In the genomic region with DNA sequence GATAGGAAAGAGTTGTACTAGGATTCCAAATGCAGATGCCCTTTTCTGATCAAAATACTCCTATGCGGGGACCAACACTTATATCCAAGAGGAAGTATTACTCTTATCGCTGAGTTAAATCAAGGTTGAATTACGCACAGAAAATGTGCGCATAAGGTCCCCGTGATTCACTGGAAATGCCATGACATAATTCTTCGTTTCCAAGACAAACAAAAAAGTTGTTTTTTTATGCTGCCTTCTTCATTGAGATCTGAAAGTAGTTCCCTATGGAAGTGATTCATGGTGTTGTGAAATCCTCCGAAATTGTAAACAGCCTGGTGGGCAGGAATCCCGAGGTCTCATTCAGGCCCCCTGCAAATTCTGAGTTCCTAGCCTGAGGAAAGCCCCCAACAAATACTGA, we compare ENCODE assay signal across 18 cellular contexts.
DNase-seq lines count a peak whose midpoint lies in the region; ATAC-seq, FAIRE-seq and TF ChIP-seq lines count a peak whose summit lies in the region.
"Had no signal": no experiment of that assay in that cellular context is flagged by ENCODE, and none has a peak within 500 bp of the region (broad histone marks: within the 10 kb centered on the region; RNA-seq: fewer than 3 reads in every experiment).

No MANE protein-coding gene starts in this region.

- H3K27me3 ChIP-seq in mesenchymal stem cell (ENCODE audit: control insufficient read depth in 1 of 2, insufficient read depth in 1 of 2, low read length in 2 of 2) (no peaks in the 10 kb centered on the region), WERI-Rb-1 (ENCODE audit: insufficient read depth, low read depth, severe bottlenecking) (no peaks in the 10 kb centered on the region)
- H3K27me3 ChIP-seq: BE2C had no signal

- no peak overlapping the region for H2BK15ac ChIP-seq in mesenchymal stem cell (ENCODE audit: low read depth, poor library complexity, severe bottlenecking)

- H2BK12ac ChIP-seq in mesenchymal stem cell (ENCODE audit: low read length in 2 of 2) = no peak overlapping the region

- DNase-seq in AG09319 (ENCODE audit: extremely low read depth, low read depth) = peak; percentile 74
- peak; percentile 90 for DNase-seq in LHCN-M2 (ENCODE audit: low read depth)
- peak; percentile 97 for DNase-seq in choroid plexus epithelial cell (ENCODE audit: low read depth)
- DNase-seq in mesenchymal stem cell = peak; percentile 94
- DNase-seq in WERI-Rb-1 = no peak
- DNase-seq in frontal cortex (ENCODE audit: low spot score in 2 of 2) = no peak
- DNase-seq in NK-92 (lab: John Stamatoyannopoulos, UW; ENCODE audit: unreplicated experiment) = no peak
- DNase-seq: activated CD4-positive, alpha-beta T cell treated with anti-CD3 and anti-CD28 coated beads for 48 hours; BE2C; DMS79; NCI-H1092; NCI-H446 treated with DMSO at 0.1 percent for 48 hours had no signal

- H2AFZ ChIP-seq in mesenchymal stem cell (ENCODE audit: low read depth, low read length) = no peak overlapping the region
- H2AFZ ChIP-seq: PC-9 had no signal

- H2BK120ac ChIP-seq in mesenchymal stem cell (ENCODE audit: low read depth, low read length) = no peak overlapping the region

- H3K23ac ChIP-seq in mesenchymal stem cell (ENCODE audit: low read length in 2 of 2) = no peak overlapping the region

- FAIRE-seq in frontal cortex (lab: Jason Lieb, UNC) = no peak
- FAIRE-seq: urothelium cell line had no signal

- H3K79me1 ChIP-seq in mesenchymal stem cell (replicated peaks; ENCODE audit: low read length, poor library complexity, severe bottlenecking) = no peaks in the 10 kb centered on the region

- no peaks in the 10 kb centered on the region for H3K4me1 ChIP-seq in mesenchymal stem cell (ENCODE audit: control insufficient read depth, insufficient read depth, low read depth, low read length)
- H3K4me1 ChIP-seq: BE2C, HAP-1 had no signal

- no peak overlapping the region for H2BK5ac ChIP-seq in mesenchymal stem cell (ENCODE audit: low read depth, low read length, poor library complexity, severe bottlenecking)

- H3K14ac ChIP-seq in mesenchymal stem cell (ENCODE audit: low read length in 2 of 2) = no peak overlapping the region

- H3K4me3 ChIP-seq in choroid plexus epithelial cell (ENCODE audit: low read depth, low read length) = no peak overlapping the region
- H3K4me3 ChIP-seq in mesenchymal stem cell (ENCODE audit: insufficient read depth in 1 of 2, low read depth in 1 of 2, low read length in 2 of 2) = no peak overlapping the region
- no peak overlapping the region for H3K4me3 ChIP-seq in WERI-Rb-1 (ENCODE audit: low read depth, low read length)
- H3K4me3 ChIP-seq: HAP-1, PC-9 had no signal

- TF ChIP-seq CTCF in AG09319 (IDR thresholded peaks at IDR 0.05; ENCODE audit: low read depth, low read length) (no peak), choroid plexus epithelial cell (conservative IDR thresholded peaks at IDR 0.05; ENCODE audit: low read depth, low read length) (no peak), WERI-Rb-1 (IDR thresholded peaks at IDR 0.05; ENCODE audit: low read depth, low read length) (no peak)

- no peak overlapping the region for H3K18ac ChIP-seq in mesenchymal stem cell (ENCODE audit: low read depth in 1 of 2, low read length in 2 of 2)

- no peak overlapping the region for H4K8ac ChIP-seq in mesenchymal stem cell (ENCODE audit: low read length)

- H3K9me3 ChIP-seq in mesenchymal stem cell (ENCODE audit: control insufficient read depth, low read length) = no peaks in the 10 kb centered on the region
- no peaks in the 10 kb centered on the region for H3K9me3 ChIP-seq in WERI-Rb-1 (ENCODE audit: severe bottlenecking)
- H3K9me3 ChIP-seq: HAP-1 had no signal

- no peak for ATAC-seq in HG03095 (IDR thresholded peaks at IDR 0.05; ENCODE audit: unreplicated experiment)
- ATAC-seq: stimulated activated memory B cell treated with anti-CD40 and anti-IgM and Interleukin-4, amounts not matched to agents 10 μg/mL and 1 μg/mL and 100 μg/mL, for 72 hours had no signal

- no peak overlapping the region for H3K4ac ChIP-seq in mesenchymal stem cell (ENCODE audit: low read depth in 1 of 2, low read length in 2 of 2)

- H4K91ac ChIP-seq in mesenchymal stem cell (ENCODE audit: low read length) = no peak overlapping the region

- H3K36me3 ChIP-seq in mesenchymal stem cell (ENCODE audit: control insufficient read depth in 1 of 2, insufficient read depth in 2 of 2, low read depth in 1 of 2, low read length in 2 of 2) = no peaks in the 10 kb centered on the region
- H3K36me3 ChIP-seq in WERI-Rb-1 = no peaks in the 10 kb centered on the region
- H3K36me3 ChIP-seq: BE2C, HAP-1 had no signal

- H3K27ac ChIP-seq in mesenchymal stem cell (ENCODE audit: low read length, poor library complexity, severe bottlenecking) (no peak overlapping the region), WERI-Rb-1 (no peak overlapping the region)
- H3K27ac ChIP-seq: epithelial cell of prostate, PC-9 had no signal

- no peak overlapping the region for H3K4me2 ChIP-seq in mesenchymal stem cell (ENCODE audit: low read length, poor library complexity, severe bottlenecking)
- H3K4me2 ChIP-seq: PC-9 had no signal

- H3K9ac ChIP-seq in mesenchymal stem cell (ENCODE audit: low read length) = peak overlapping the region; percentile 79

- WGBS in mesenchymal stem cell = 70% methylated on average over 8 of the region's 8 CpGs

- no peak overlapping the region for H2AK5ac ChIP-seq in mesenchymal stem cell (ENCODE audit: low read length, severe bottlenecking)

Comparison
In these comparisons a context has a peak if more than half of its experiments do, and no peak if none do; other contexts are left out.
1. DNase-seq: peak in AG09319 (single experiment), LHCN-M2 (single experiment), choroid plexus epithelial cell (single experiment) and mesenchymal stem cell (single experiment); none in WERI-Rb-1 (single experiment), frontal cortex (0 of 2) and NK-92 (single experiment).